ENCODE assay signal across 2 cellular contexts in genomic region chr10:132588301-132589013, GRCh38.
A peak's percentile ranks its signal among the peaks of the same experiment; 100 is the strongest.
TF ChIP-seq lines count a peak whose summit lies in the region.

No MANE protein-coding gene starts in this region.

TF ChIP-seq in liver, 16 proteins besides CTCF, POLR2A, EP300 and RAD21 (continued from another document):
- TF ChIP-seq REST (IDR thresholded peaks at IDR 0.05) (no peak), FOXA1 (IDR thresholded peaks at IDR 0.05) (no peak), JUND (IDR thresholded peaks at IDR 0.05) (no peak), TAF1 (conservative IDR thresholded peaks at IDR 0.05) (no peak), NR2F2 (IDR thresholded peaks at IDR 0.05) (peak; percentile 53), HNF4G (IDR thresholded peaks at IDR 0.05) (no peak), ATF3 (IDR thresholded peaks at IDR 0.05) (no peak), ZBTB33 (IDR thresholded peaks at IDR 0.05) (no peak), YY1 (IDR thresholded peaks at IDR 0.05) (no peak), SP1 (IDR thresholded peaks at IDR 0.05) (peak; percentile 39), GABPA (IDR thresholded peaks at IDR 0.05 in 1 of 2, conservative IDR thresholded peaks at IDR 0.05 in 1 of 2) (no peak), MAX (IDR thresholded peaks at IDR 0.05) (no peak), HNF4A (conservative IDR thresholded peaks at IDR 0.05) (no peak), EGR1 (IDR thresholded peaks at IDR 0.05; ENCODE audit: low read depth in 2 of 2) (no peak)

TF ChIP-seq in HepG2, 621 proteins besides CTCF, POLR2A, EP300 and RAD21 (continued from another document):
- TF ChIP-seq PRDM10 (CRISPR knock-in tag; IDR thresholded peaks at IDR 0.05; ENCODE audit: low read depth) (no peak), ZNF577 (CRISPR knock-in tag; IDR thresholded peaks at IDR 0.05; ENCODE audit: borderline replicate concordance, low read depth) (no peak), ZFY (CRISPR knock-in tag; IDR thresholded peaks at IDR 0.05) (no peak), TCF7L2 (IDR thresholded peaks at IDR 0.05; ENCODE audit: low read depth, low read length) (no peak), ZFP36L1 (CRISPR knock-in tag; IDR thresholded peaks at IDR 0.05) (no peak), ZBTB38 (CRISPR knock-in tag; IDR thresholded peaks at IDR 0.05) (no peak), ZFP1 (CRISPR knock-in tag; IDR thresholded peaks at IDR 0.05) (no peak), GPN1 (CRISPR knock-in tag; IDR thresholded peaks at IDR 0.05; ENCODE audit: borderline replicate concordance) (no peak), ZMYM2 (CRISPR knock-in tag; IDR thresholded peaks at IDR 0.05) (no peak), POLR2AphosphoS5 (IDR thresholded peaks at IDR 0.05; ENCODE audit: low read depth, low read length) (no peak), KMT2A (CRISPR knock-in tag; IDR thresholded peaks at IDR 0.05) (no peak), ZNF282 (IDR thresholded peaks at IDR 0.05; ENCODE audit: partially characterized antibody) (no peak), ZC3H4 (CRISPR knock-in tag; IDR thresholded peaks at IDR 0.05; ENCODE audit: borderline replicate concordance) (no peak), BRD4 (CRISPR knock-in tag; IDR thresholded peaks at IDR 0.05) (no peak), HOXA9 (CRISPR knock-in tag; IDR thresholded peaks at IDR 0.05; ENCODE audit: borderline replicate concordance) (no peak), KDM5B (CRISPR knock-in tag; IDR thresholded peaks at IDR 0.05; ENCODE audit: borderline replicate concordance) (no peak), FOSL1 (CRISPR knock-in tag; IDR thresholded peaks at IDR 0.05; ENCODE audit: borderline replicate concordance) (no peak), ZNF605 (CRISPR knock-in tag; IDR thresholded peaks at IDR 0.05) (no peak)
